In genomic region chr6:33483678-33484077, GRCh38 we compare ENCODE assay signal across 28 cellular contexts.
"Had no signal": no experiment of that assay in that cellular context is flagged by ENCODE, and none has a peak within 500 bp of the region (broad histone marks: within the 10 kb centered on the region; RNA-seq: fewer than 3 reads in every experiment).

No MANE protein-coding gene starts in this region.

- H3K4me3 Mint-ChIP-seq: dendritic cell treated with granulocyte-macrophage colony-stimulating factor and Interleukin-4, amounts not matched to agents 40 ng/mL and 50 ng/mL, for 4 days; endodermal cell had no signal

- H3K9me3 ChIP-seq: colonic mucosa, esophagus muscularis mucosa, esophagus squamous epithelium, gastrocnemius medialis had no signal

- ATAC-seq: esophagus mucosa, foreskin keratinocyte, gastrocnemius medialis, heart left ventricle, heart right ventricle had no signal

- H3K27ac ChIP-seq: colonic mucosa, coronary artery, dorsolateral prefrontal cortex, epithelial cell of prostate, esophagus muscularis mucosa, esophagus squamous epithelium, foreskin keratinocyte, gastrocnemius medialis, heart left ventricle, heart right ventricle, hepatocyte had no signal

- H3K4me1 ChIP-seq: colonic mucosa, esophagus muscularis mucosa, esophagus squamous epithelium, foreskin keratinocyte, gastrocnemius medialis, heart left ventricle, heart right ventricle had no signal

- H3K36me3 ChIP-seq: colonic mucosa, esophagus muscularis mucosa, esophagus squamous epithelium, gastrocnemius medialis, heart left ventricle, heart right ventricle had no signal

- H3K79me2 ChIP-seq: hepatocyte had no signal

- H3K27me3 ChIP-seq: colonic mucosa, gastrocnemius medialis, hepatocyte had no signal

- H2AFZ ChIP-seq: hepatocyte had no signal

- DNase-seq: colonic mucosa; cortex of kidney; dermis blood vessel endothelial cell; dorsolateral prefrontal cortex; effector CD4-positive, alpha-beta T cell; effector CD8-positive, alpha-beta T cell; effector memory CD4-positive, alpha-beta T cell; endodermal cell; erythroblast; esophagus squamous epithelium; foreskin fibroblast; foreskin keratinocyte; foreskin melanocyte; gastrocnemius medialis; glutamatergic neuron; head of caudate nucleus; heart left ventricle; heart right ventricle had no signal

- H3K4me3 ChIP-seq: colonic mucosa, coronary artery, dorsolateral prefrontal cortex, esophagus muscularis mucosa, esophagus squamous epithelium, gastrocnemius medialis, heart left ventricle, heart right ventricle, hepatocyte had no signal

- H3K9me3 Mint-ChIP-seq: dendritic cell treated with granulocyte-macrophage colony-stimulating factor and Interleukin-4, amounts not matched to agents 40 ng/mL and 50 ng/mL, for 4 days had no signal

- H3K4me2 ChIP-seq: hepatocyte had no signal

- H3K27ac Mint-ChIP-seq: dendritic cell treated with granulocyte-macrophage colony-stimulating factor and Interleukin-4, amounts not matched to agents 40 ng/mL and 50 ng/mL, for 4 days; endodermal cell had no signal

- FAIRE-seq: colon, endometrium, endothelial cell of umbilical vein, frontal cortex had no signal
